Comparison of ENCODE assay signal across 18 cellular contexts in the genomic region with DNA sequence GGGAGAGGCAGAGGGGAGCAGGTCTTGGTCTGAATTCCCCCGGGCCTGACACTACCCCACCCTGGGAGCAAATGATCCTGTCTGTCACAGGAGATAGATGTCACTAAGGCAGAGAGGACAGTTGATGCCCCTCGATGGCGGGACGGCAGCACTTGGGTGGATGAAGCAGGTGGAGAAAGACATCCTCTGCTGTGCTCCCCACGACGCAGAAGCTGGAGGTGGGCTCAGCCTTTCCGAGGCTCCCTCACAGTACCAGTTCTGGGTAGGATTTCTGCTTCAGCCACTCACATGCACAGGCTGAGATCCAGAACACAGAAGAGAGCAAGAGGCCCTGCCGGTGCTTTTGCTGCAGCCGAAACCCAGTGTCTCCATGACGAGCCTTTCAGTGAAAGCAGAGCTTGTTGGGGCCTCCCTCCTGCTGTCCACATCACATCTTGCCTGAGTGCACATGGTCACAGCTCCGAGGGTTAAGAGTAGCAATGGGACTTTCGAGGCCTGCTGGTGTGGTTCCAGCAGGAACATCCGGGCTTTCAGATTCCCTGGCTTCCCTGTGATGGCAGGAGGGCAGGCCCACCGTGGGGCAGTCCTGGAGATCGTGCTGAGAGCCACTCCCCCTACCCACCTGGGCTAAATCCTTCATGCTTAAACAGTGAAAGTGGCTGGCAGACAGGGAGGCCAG.
DNase-seq lines count a peak whose midpoint lies in the region; ATAC-seq and TF ChIP-seq lines count a peak whose summit lies in the region.
"Had no signal": no experiment of that assay in that cellular context is flagged by ENCODE, and none has a peak within 500 bp of the region (broad histone marks: within the 10 kb centered on the region; RNA-seq: fewer than 3 reads in every experiment).

No MANE protein-coding gene starts in this region.

- DNase-seq in left ventricle myocardium inferior = peak; percentile 2
- DNase-seq in Right ventricle myocardium inferior (ENCODE audit: missing footprints) = no peak
- DNase-seq in coronary artery (ENCODE audit: low spot score) = peak; percentile 60
- DNase-seq in mesenteric fat pad (ENCODE audit: low spot score) = peak; percentile 71
- DNase-seq in spleen = peak; percentile 66
- DNase-seq in RPMI8226 = no peak
- DNase-seq in iPS-NIHi7 (ENCODE audit: extremely low spot score) = no peak
- no peak for DNase-seq in Kasumi-1 (lab: John Stamatoyannopoulos, UW)
- DNase-seq: 8988T; AML-193; CD4-positive, CD25-positive, alpha-beta regulatory T cell; DMS153; DMS79 treated with DMSO at 0.1 percent for 48 hours; EL; HCEC 1CT; HFFc6 had no signal

- H3K27me3 ChIP-seq in left ventricle myocardium inferior (ENCODE audit: low read depth) (peaks cover 85% of the 10 kb centered on the region), spleen (replicated peaks in 1 of 7) (peaks cover 0 to 50% (median 0%) of the 10 kb centered on the region in 7 donors)

- H3K9me3 ChIP-seq in left ventricle myocardium inferior (replicated peaks) (no peaks in the 10 kb centered on the region), spleen (peaks cover 0 to 11% (median 0%) of the 10 kb centered on the region in 8 donors)

- no peaks in the 10 kb centered on the region for H3K4me1 ChIP-seq in left ventricle myocardium inferior
- no peaks in the 10 kb centered on the region for H3K4me1 ChIP-seq in spleen

- TF ChIP-seq CTCF in left ventricle myocardium inferior (IDR thresholded peaks at IDR 0.05; ENCODE audit: borderline replicate concordance) (no peak), coronary artery (IDR thresholded peaks at IDR 0.05) (no peak), spleen (IDR thresholded peaks at IDR 0.05 in 8 of 11, conservative IDR thresholded peaks at IDR 0.05 in 3 of 11) (no peak)

- no peak for TF ChIP-seq POLR2A in spleen (IDR thresholded peaks at IDR 0.05)

- H3K4me3 ChIP-seq in left ventricle myocardium inferior = no peak overlapping the region
- H3K4me3 ChIP-seq in coronary artery = no peak overlapping the region
- H3K4me3 ChIP-seq in spleen = no peak overlapping the region
- H3K4me3 ChIP-seq: BLaER1 treated with 17β-estradiol and CSF1 and Interleukin-3, amounts not matched to agents 10 nM and 100 nM had no signal

- intact Hi-C loops in left ventricle myocardium inferior (cut with micrococcal nuclease) = no loop called here
- intact Hi-C loops in Right ventricle myocardium inferior (cut with DNase I) = no loop called here
- intact Hi-C loops in spleen (cut with DNase I; ENCODE audit: low total_unique reads) = no loop called here

- no peak for ATAC-seq in Right ventricle myocardium inferior

- WGBS in spleen, 5 donors = 63 to 93% (median 72%) methylated on average over 9 to 15 of the region's 15 CpGs

- H3K27ac ChIP-seq in left ventricle myocardium inferior (replicated peaks) = no peak overlapping the region
- no peak overlapping the region for H3K27ac ChIP-seq in coronary artery
- no peak overlapping the region for H3K27ac ChIP-seq in spleen
- H3K27ac ChIP-seq: BLaER1 treated with 17β-estradiol and CSF1 and Interleukin-3, amounts not matched to agents 10 nM and 100 nM; HL-60 had no signal

- H3K36me3 ChIP-seq in left ventricle myocardium inferior (no peaks in the 10 kb centered on the region), spleen (no peaks in the 10 kb centered on the region)
- H3K36me3 ChIP-seq: BLaER1 treated with 17β-estradiol and CSF1 and Interleukin-3, amounts not matched to agents 10 nM and 100 nM had no signal

Comparison
In these comparisons a context has a peak if more than half of its experiments do, and no peak if none do; other contexts are left out.
1. DNase-seq: peak in left ventricle myocardium inferior (single experiment), coronary artery (single experiment), mesenteric fat pad (single experiment) and spleen (single experiment); none in Right ventricle myocardium inferior (single experiment), RPMI8226 (single experiment), iPS-NIHi7 (single experiment) and Kasumi-1 (0 of 2).